ENCODE assay signal across 8 cellular contexts in genomic region chr17:73191443-73192218, GRCh38. TPM values are rescaled to one million over a fixed set of nuclear protein-coding genes. Genes with fewer than 3 reads are reported as not detected.
A peak's percentile ranks its signal among the peaks of the same experiment; 100 is the strongest.
DNase-seq lines count a peak whose midpoint lies in the region; ATAC-seq, FAIRE-seq and TF ChIP-seq lines count a peak whose summit lies in the region.

No MANE protein-coding gene starts in this region.

- peak; percentile 34 for ATAC-seq in HG02763 (IDR thresholded peaks at IDR 0.05; ENCODE audit: unreplicated experiment)

- peaks cover 8% of the 10 kb centered on the region for H3K4me1 ChIP-seq in keratinocyte (ENCODE audit: control insufficient read depth, extremely low read depth, insufficient read depth, low read length)

- peaks cover 12% of the 10 kb centered on the region for H3K79me2 ChIP-seq in keratinocyte (ENCODE audit: control insufficient read depth, insufficient read depth, low read length)

- H3K27ac ChIP-seq in VCaP (peak overlapping the region; percentile 90), keratinocyte (ENCODE audit: control insufficient read depth, insufficient read depth, low read length) (peak overlapping the region; percentile 74)

- TF ChIP-seq CTCF in GM10248 (IDR thresholded peaks at IDR 0.05; ENCODE audit: control extremely low read depth, extremely low read depth, low read depth, missing control alignments): peak; percentile 85
- TF ChIP-seq CTCF in VCaP (conservative IDR thresholded peaks at IDR 0.05): peak; percentile 89
- TF ChIP-seq CTCF in cardiac fibroblast (IDR thresholded peaks at IDR 0.05; ENCODE audit: low read depth, low read length): peak; percentile 84
- TF ChIP-seq CTCF in keratinocyte (optimal IDR thresholded peaks at IDR 0.05 in 1 of 3, IDR thresholded peaks at IDR 0.05 in 1 of 3, conservative IDR thresholded peaks at IDR 0.05 in 1 of 3; ENCODE audit: extremely low read depth in 1 of 3, insufficient read depth in 2 of 3, low read length in 3 of 3): peak; percentile 63 to 93 (median 81)

- no peaks in the 10 kb centered on the region for H3K36me3 ChIP-seq in keratinocyte (ENCODE audit: control insufficient read depth in 2 of 2, extremely low read depth in 1 of 2, insufficient read depth in 2 of 2, low read length in 2 of 2)

- no peaks in the 10 kb centered on the region for H3K9me3 ChIP-seq in keratinocyte (ENCODE audit: control insufficient read depth, low read depth, low read length)

- H3K4me2 ChIP-seq in keratinocyte (ENCODE audit: control insufficient read depth, extremely low read depth, insufficient read depth, low read depth, low read length): peak overlapping the region; percentile 93

- POLR2A ChIA-PET in GM10248 (lab: Yijun Ruan, JAX): interaction anchor here (0.6 kb wide), 1 partner anchor 113 kb away, joined by 3 read pairs; no protein-coding TSS in a partner anchor

- H3K27me3 ChIP-seq in keratinocyte (ENCODE audit: control insufficient read depth, extremely low read depth, insufficient read depth, low read length): no peaks in the 10 kb centered on the region

- H3K4me3 ChIP-seq in cardiac fibroblast (replicated peaks in 1 of 2; ENCODE audit: low read depth in 2 of 2, low read length in 2 of 2) (peak overlapping the region; percentile 89 to 92), keratinocyte (ENCODE audit: control insufficient read depth in 2 of 3, extremely low read depth in 1 of 3, insufficient read depth in 2 of 3, low read depth in 1 of 3, low read length in 3 of 3) (peak overlapping the region; percentile 78 to 90 (median 81))

- peak overlapping the region; percentile 86 for H3K9ac ChIP-seq in keratinocyte (ENCODE audit: control insufficient read depth, extremely low read depth, insufficient read depth, low read length)

- DNase-seq in GM10248 (ENCODE audit: extremely low spot score): peak; percentile 79
- peak; percentile 81 for DNase-seq in NCI-H2171 treated with DMSO at 0.1 percent for 48 hours (lab: John Stamatoyannopoulos, UW)
- peak; percentile 76 to 79 for DNase-seq in cardiac fibroblast (ENCODE audit: low read depth in 2 of 2)
- no peak for DNase-seq in keratinocyte (ENCODE audit: low read depth, low spot score)
- DNase-seq in stimulated activated CD4-positive, alpha-beta T cell treated with anti-CD3 and anti-CD28 coated beads, Interleukin-12 subunit alpha, Interleukin-12 subunit beta, amount 100 ng/mL, for 4 hours: peak; percentile 58
- DNase-seq in 8988T: no peak

- CTCF ChIA-PET in GM10248 (lab: Yijun Ruan, JAX): interaction anchor here (0.7 to 6.3 kb wide), 18 partner anchors 10 to 634 kb away, joined by 3 to 90 read pairs (median 6); partner anchors contain the start of gene SSTR2

- H4K20me1 ChIP-seq in keratinocyte (ENCODE audit: control insufficient read depth, extremely low read depth, insufficient read depth, low read length): no peaks in the 10 kb centered on the region

- no peaks in the 10 kb centered on the region for H3K9me1 ChIP-seq in keratinocyte (ENCODE audit: control insufficient read depth, extremely low read depth, insufficient read depth, low read length)

- FAIRE-seq in keratinocyte (lab: Jason Lieb, UNC): peak; percentile 79

- dilution Hi-C loops in keratinocyte (cut with MboI; ENCODE audit: extremely low pct_ligation_motif_present, low sequenced_read_pairs): no loop called here

- H2AFZ ChIP-seq in keratinocyte (ENCODE audit: control insufficient read depth, low read length): peak overlapping the region; percentile 28

RNA-seq across cellular contexts. Expression of gene COG1, which starts 1.2 kb away (rescaled TPM):
- polyA plus RNA-seq in keratinocyte: 16.4 to 18.4 TPM (median 16.7 TPM) in 3 replicates
- 13.1 TPM for polyA plus RNA-seq in keratinocyte (2011; ENCODE audit: low read depth)
- polyA plus RNA-seq in keratinocyte (2011; cell fraction: cytosol; rRNA removed): 10.6 and 10.7 TPM in 2 replicates
- 33.8 and 38.4 TPM in 2 replicates for polyA plus RNA-seq in keratinocyte (2011; cell fraction: nucleus; rRNA removed)
- polyA plus RNA-seq in keratinocyte (2012; ENCODE audit: low replicate concordance): 18.5 and 26.9 TPM in 2 replicates
- polyA minus RNA-seq in keratinocyte: 22.2 to 30.7 TPM (median 30.0 TPM) in 3 replicates
- polyA minus RNA-seq in keratinocyte (2011; cell fraction: cytosol; rRNA and poly(A)+ RNA removed): 11.7 TPM
- polyA minus RNA-seq in keratinocyte (2011; cell fraction: nucleus; rRNA and poly(A)+ RNA removed): 22.8 and 23.1 TPM in 2 replicates

RNA-seq across cellular contexts. Expression of gene SSTR2, which starts 26.8 kb away (rescaled TPM):
- not detected in 3 replicates for polyA plus RNA-seq in keratinocyte
- polyA plus RNA-seq in keratinocyte (2011; ENCODE audit: low read depth): not detected
- polyA plus RNA-seq in keratinocyte (2011; cell fraction: cytosol; rRNA removed): not detected in 2 replicates
- not detected in 2 replicates for polyA plus RNA-seq in keratinocyte (2011; cell fraction: nucleus; rRNA removed)
- 0.03 TPM in 1 of 2 replicates, not detected in the other for polyA plus RNA-seq in keratinocyte (2012; ENCODE audit: low replicate concordance)
- not detected in 3 replicates for polyA minus RNA-seq in keratinocyte
- polyA minus RNA-seq in keratinocyte (2011; cell fraction: cytosol; rRNA and poly(A)+ RNA removed): not detected
- not detected in 2 replicates for polyA minus RNA-seq in keratinocyte (2011; cell fraction: nucleus; rRNA and poly(A)+ RNA removed)

Comparison
In these comparisons a context has a peak if more than half of its experiments do, and no peak if none do; other contexts are left out.
1. DNase-seq: peak in GM10248 (single experiment), NCI-H2171 treated with DMSO at 0.1 percent for 48 hours (single experiment), cardiac fibroblast (2 of 2) and stimulated activated CD4-positive, alpha-beta T cell treated with anti-CD3 and anti-CD28 coated beads, Interleukin-12 subunit alpha, Interleukin-12 subunit beta, amount 100 ng/mL, for 4 hours (single experiment); none in keratinocyte (single experiment) and 8988T (single experiment).
2. Peak in every context shown above with its lines, with median percentiles within 50 percentile points of each other: CTCF ChIP-seq.